8 cellular contexts compared by ENCODE assay signal in the genomic region with DNA sequence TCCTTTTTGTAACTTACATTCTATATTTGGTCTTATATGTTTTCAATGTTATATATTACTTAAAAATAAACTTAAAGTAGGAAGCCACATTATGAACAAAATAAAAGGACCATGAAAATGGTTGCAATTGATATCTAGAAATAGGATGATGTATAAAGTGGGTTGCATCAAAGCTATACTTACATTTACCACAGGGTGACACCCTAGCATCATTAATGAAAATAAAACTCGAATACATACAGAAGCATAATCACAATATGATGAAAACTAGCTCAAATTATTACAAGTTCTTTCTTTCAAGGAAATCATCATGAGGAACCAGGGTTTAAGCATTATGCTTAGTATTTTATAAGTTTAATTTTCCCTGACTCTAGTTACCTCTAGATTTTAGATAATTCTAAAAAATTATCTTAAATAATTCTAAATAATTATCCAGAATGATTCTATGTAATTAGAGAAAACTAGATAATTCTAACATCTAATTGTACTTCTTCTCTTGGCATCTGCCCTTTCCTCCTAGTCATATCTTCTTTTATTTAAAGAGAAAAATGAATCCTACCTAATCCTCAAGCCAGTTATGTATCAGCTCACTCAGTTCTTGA. TPM values are rescaled to one million over a fixed set of nuclear protein-coding genes. Genes with fewer than 3 reads are reported as not detected.
DNase-seq lines count a peak whose midpoint lies in the region; TF ChIP-seq lines count a peak whose summit lies in the region.

No MANE protein-coding gene starts in this region.

- H3K79me1 ChIP-seq in mesendoderm (ENCODE audit: low read length) = no peaks in the 10 kb centered on the region

- no peak overlapping the region for H2AK5ac ChIP-seq in mesendoderm (ENCODE audit: low read length)

- no peaks in the 10 kb centered on the region for H3K9me3 ChIP-seq in colonic mucosa

- H3K27ac ChIP-seq in colonic mucosa (no peak overlapping the region), mesendoderm (ENCODE audit: low read depth, low read length) (no peak overlapping the region)

- DNase-seq in NCI-H526 (lab: John Stamatoyannopoulos, UW) = peak; percentile 14 to 66
- no peak for DNase-seq in NCI-H526 treated with DMSO at 0.1 percent for 48 hours (lab: John Stamatoyannopoulos, UW)
- DNase-seq in NCI-H1930 (lab: John Stamatoyannopoulos, UW) = peak; percentile 11 to 24
- DNase-seq in colonic mucosa = no peak
- peak; percentile 21 for DNase-seq in mesendoderm
- DNase-seq in MV-4-11 (lab: John Stamatoyannopoulos, UW) = no peak
- DNase-seq in activated T-cell treated with anti-CD3 and anti-CD28 coated beads for 4 hours = no peak
- no peak for DNase-seq in hepatic stellate cell (ENCODE audit: low spot score)

- H3K36me3 ChIP-seq in colonic mucosa = no peaks in the 10 kb centered on the region
- H3K36me3 ChIP-seq in mesendoderm (ENCODE audit: control insufficient read depth, insufficient read depth, low read length) = no peaks in the 10 kb centered on the region

- no peak overlapping the region for H2BK5ac ChIP-seq in mesendoderm (ENCODE audit: low read length)

- no CpG with 5 or more reads among the region's 1 CpG for WGBS in mesendoderm (ENCODE audit: extremely low coverage, insufficient coverage, low lambda C conversion rate)

- H3K4me3 ChIP-seq in colonic mucosa (no peak overlapping the region), mesendoderm (ENCODE audit: low read length) (no peak overlapping the region)

- no peak overlapping the region for H4K8ac ChIP-seq in mesendoderm (ENCODE audit: low read depth, low read length)

- H2BK120ac ChIP-seq in mesendoderm (ENCODE audit: low read depth, low read length) = no peak overlapping the region

- H3K4me1 ChIP-seq in colonic mucosa (no peaks in the 10 kb centered on the region), mesendoderm (ENCODE audit: control insufficient read depth, low read depth, low read length) (no peaks in the 10 kb centered on the region)

- no peaks in the 10 kb centered on the region for H3K27me3 ChIP-seq in colonic mucosa
- H3K27me3 ChIP-seq in mesendoderm (ENCODE audit: insufficient read depth, low read length, poor library complexity) = no peaks in the 10 kb centered on the region

- H2BK15ac ChIP-seq in mesendoderm (replicated peaks; ENCODE audit: low read depth) = no peak overlapping the region

- peak; percentile 53 for TF ChIP-seq CTCF in colonic mucosa (IDR thresholded peaks at IDR 0.05)

- intact Hi-C loops in colonic mucosa (cut with DNase I) = loop anchor here (5.0 kb wide), 2 partner anchors 426 to 716 kb away; no protein-coding TSS in a partner anchor

- no peak overlapping the region for H3K18ac ChIP-seq in mesendoderm (ENCODE audit: low read length)

- no peak overlapping the region for H3K4ac ChIP-seq in mesendoderm (ENCODE audit: low read depth, low read length)

- H3K9ac ChIP-seq in colonic mucosa (ENCODE audit: low read depth in 2 of 2, low read length in 2 of 2) (no peak overlapping the region), mesendoderm (ENCODE audit: low read length) (no peak overlapping the region)

- no peak overlapping the region for H4K5ac ChIP-seq in mesendoderm (ENCODE audit: low read length)

- H3K56ac ChIP-seq in mesendoderm (ENCODE audit: low read length) = no peak overlapping the region

- no peaks in the 10 kb centered on the region for H3K79me2 ChIP-seq in mesendoderm (ENCODE audit: control insufficient read depth, insufficient read depth, low read length)

- H3K4me2 ChIP-seq in mesendoderm (ENCODE audit: low read length) = no peak overlapping the region

- H3K23ac ChIP-seq in mesendoderm (ENCODE audit: low read length) = no peak overlapping the region

RNA-seq across cellular contexts. Expression of a gene that starts 31.2 kb away (rescaled TPM):
- not detected for total RNA-seq in colonic mucosa
- not detected for polyA plus RNA-seq in mesendoderm (2013, experiment 1 of 2)
- not detected for polyA plus RNA-seq in mesendoderm (2013, experiment 2 of 2)

RNA-seq across cellular contexts. Expression of a gene that starts 35.9 kb away (rescaled TPM):
- total RNA-seq in colonic mucosa = not detected
- not detected for polyA plus RNA-seq in mesendoderm (2013, experiment 1 of 2)
- not detected for polyA plus RNA-seq in mesendoderm (2013, experiment 2 of 2)

RNA-seq across cellular contexts. Expression of a gene that starts 38.7 kb away (rescaled TPM):
- total RNA-seq in colonic mucosa = not detected
- polyA plus RNA-seq in mesendoderm (2013, experiment 1 of 2) = not detected
- not detected for polyA plus RNA-seq in mesendoderm (2013, experiment 2 of 2)

RNA-seq across cellular contexts. Expression of a gene that starts 48.1 kb away (rescaled TPM):
- total RNA-seq in colonic mucosa = 100 to 1,000 TPM; 162 to 166 TPM
- 521 TPM for polyA plus RNA-seq in mesendoderm (2013, experiment 1 of 2)
- 518 TPM for polyA plus RNA-seq in mesendoderm (2013, experiment 2 of 2)

RNA-seq across cellular contexts. Expression of a gene that starts 54.9 kb away (rescaled TPM):
- total RNA-seq in colonic mucosa = not detected
- polyA plus RNA-seq in mesendoderm (2013, experiment 1 of 2) = not detected
- 0.04 TPM for polyA plus RNA-seq in mesendoderm (2013, experiment 2 of 2)

Comparison
In these comparisons a context has a peak if more than half of its experiments do, and no peak if none do; other contexts are left out.
1. DNase-seq: peak in NCI-H526 (2 of 2), NCI-H1930 (2 of 2) and mesendoderm (single experiment); none in NCI-H526 treated with DMSO at 0.1 percent for 48 hours (single experiment), colonic mucosa (single experiment), MV-4-11 (single experiment), activated T-cell treated with anti-CD3 and anti-CD28 coated beads for 4 hours (single experiment) and hepatic stellate cell (single experiment).